ENCODE assay signal across 1 cellular context in genomic region chr9:124222918-124223720, GRCh38.
TF ChIP-seq lines count a peak whose summit lies in the region.

No MANE protein-coding gene starts in this region.

TF ChIP-seq in HepG2, 621 proteins besides CTCF, POLR2A, EP300 and RAD21 (continued from another document and continues in another):
- TF ChIP-seq AKNA (CRISPR knock-in tag; IDR thresholded peaks at IDR 0.05; ENCODE audit: borderline replicate concordance), result no peak
- peak; percentile 90 for TF ChIP-seq SAP130 (CRISPR knock-in tag; IDR thresholded peaks at IDR 0.05; ENCODE audit: low read depth)
- TF ChIP-seq MAFG (CRISPR knock-in tag; IDR thresholded peaks at IDR 0.05), result no peak
- no peak for TF ChIP-seq TEAD2 (CRISPR knock-in tag; IDR thresholded peaks at IDR 0.05)
- TF ChIP-seq ZBTB44 (CRISPR knock-in tag; IDR thresholded peaks at IDR 0.05), result no peak
- TF ChIP-seq FOXO4 (CRISPR knock-in tag; conservative IDR thresholded peaks at IDR 0.05), result no peak
- TF ChIP-seq NBN (conservative IDR thresholded peaks at IDR 0.05), result no peak
- peak; percentile 65 for TF ChIP-seq HNF1A (IDR thresholded peaks at IDR 0.05; ENCODE audit: low read depth)
- peak; percentile 90 for TF ChIP-seq HNF1A (CRISPR knock-in tag; IDR thresholded peaks at IDR 0.05; ENCODE audit: borderline replicate concordance)
- peak; percentile 65; the same call in 1 of the 2 replicates for TF ChIP-seq ZFP36L1 (CRISPR knock-in tag; IDR thresholded peaks at IDR 0.05)
- TF ChIP-seq ZNF710 (CRISPR knock-in tag; IDR thresholded peaks at IDR 0.05; ENCODE audit: borderline replicate concordance), result peak; percentile 90; the same call in 1 of the 2 replicates
- TF ChIP-seq ELK4 (CRISPR knock-in tag; IDR thresholded peaks at IDR 0.05; ENCODE audit: borderline replicate concordance), result no peak
- TF ChIP-seq IRF2 (CRISPR knock-in tag; IDR thresholded peaks at IDR 0.05), result peak; percentile 86
- TF ChIP-seq MIER3 (CRISPR knock-in tag; IDR thresholded peaks at IDR 0.05; ENCODE audit: borderline replicate concordance), result peak; percentile 72; the same call in 1 of the 2 replicates
- TF ChIP-seq ZMYM3 (CRISPR knock-in tag; IDR thresholded peaks at IDR 0.05), result peak; percentile 96
- TF ChIP-seq USF2 (IDR thresholded peaks at IDR 0.05; ENCODE audit: low read depth, low read length), result no peak
- TF ChIP-seq USF2 (CRISPR knock-in tag; IDR thresholded peaks at IDR 0.05; ENCODE audit: borderline replicate concordance), result no peak
- TF ChIP-seq SAFB2 (CRISPR knock-in tag; IDR thresholded peaks at IDR 0.05; ENCODE audit: borderline replicate concordance, low read depth), result peak; percentile 74; the same call in 1 of the 2 replicates
- peak; percentile 89 for TF ChIP-seq FOSL2 (CRISPR knock-in tag; IDR thresholded peaks at IDR 0.05)
- TF ChIP-seq MAFK (conservative IDR thresholded peaks at IDR 0.05 in 1 of 2, IDR thresholded peaks at IDR 0.05 in 1 of 2; ENCODE audit: low read length in 2 of 2), result 0 out of 4 replicates have a peak, but pooled peaks of 1 of the 2 experiments have one; percentile 1
- peak; percentile 44; the same call in 1 of the 2 replicates for TF ChIP-seq RCOR2 (CRISPR knock-in tag; IDR thresholded peaks at IDR 0.05)
- TF ChIP-seq ZNF136 (CRISPR knock-in tag; IDR thresholded peaks at IDR 0.05; ENCODE audit: low read depth), result peak; percentile 90
- TF ChIP-seq GLI4 (CRISPR knock-in tag; IDR thresholded peaks at IDR 0.05; ENCODE audit: borderline replicate concordance), result no peak
- TF ChIP-seq E2F5 (CRISPR knock-in tag; conservative IDR thresholded peaks at IDR 0.05), result no peak
- TF ChIP-seq NCOR1 (IDR thresholded peaks at IDR 0.05; ENCODE audit: borderline replicate concordance, low read length), result peak; percentile 98
- TF ChIP-seq CREM (IDR thresholded peaks at IDR 0.05), result peak; percentile 78; the same call in 1 of the 2 replicates
- no peak for TF ChIP-seq CREM (CRISPR knock-in tag; IDR thresholded peaks at IDR 0.05)
- no peak for TF ChIP-seq CAMTA2 (CRISPR knock-in tag; IDR thresholded peaks at IDR 0.05; ENCODE audit: borderline replicate concordance)
- no peak for TF ChIP-seq RFX3 (CRISPR knock-in tag; IDR thresholded peaks at IDR 0.05)
- TF ChIP-seq ZNF572 (CRISPR knock-in tag; IDR thresholded peaks at IDR 0.05), result peak; percentile 80; the same call in 1 of the 2 replicates
- no peak; the same call in 1 of the 2 replicates for TF ChIP-seq ZKSCAN8 (CRISPR knock-in tag; IDR thresholded peaks at IDR 0.05; ENCODE audit: borderline replicate concordance)
- peak; percentile 66; the same call in 1 of the 2 replicates for TF ChIP-seq ZNF607 (CRISPR knock-in tag; IDR thresholded peaks at IDR 0.05; ENCODE audit: borderline replicate concordance)
- no peak; the same call in 1 of the 2 replicates for TF ChIP-seq ZNF44 (CRISPR knock-in tag; IDR thresholded peaks at IDR 0.05)
- TF ChIP-seq ZNF777 (CRISPR knock-in tag; IDR thresholded peaks at IDR 0.05), result no peak
- TF ChIP-seq KDM3A (CRISPR knock-in tag; IDR thresholded peaks at IDR 0.05; ENCODE audit: low read depth), result peak; percentile 98
- no peak for TF ChIP-seq ZNF296 (CRISPR knock-in tag; conservative IDR thresholded peaks at IDR 0.05)
- TF ChIP-seq IRX3 (CRISPR knock-in tag; IDR thresholded peaks at IDR 0.05; ENCODE audit: borderline replicate concordance, low read depth), result no peak
- TF ChIP-seq ADNP (CRISPR knock-in tag; IDR thresholded peaks at IDR 0.05), result no peak
- no peak for TF ChIP-seq ZNF850 (CRISPR knock-in tag; conservative IDR thresholded peaks at IDR 0.05)
- no peak for TF ChIP-seq TFDP2 (CRISPR knock-in tag; IDR thresholded peaks at IDR 0.05)
- no peak for TF ChIP-seq SSRP1 (CRISPR knock-in tag; IDR thresholded peaks at IDR 0.05)
- peak; percentile 86 for TF ChIP-seq ZEB1 (IDR thresholded peaks at IDR 0.05; ENCODE audit: insufficient replicate concordance, low read depth)
- peak; percentile 48; the same call in 1 of the 2 replicates for TF ChIP-seq ATF3 (CRISPR knock-in tag; IDR thresholded peaks at IDR 0.05)
